15 cellular contexts compared by ENCODE assay signal in genomic region chr20:41081276-41081814, GRCh38. TPM values are rescaled to one million over a fixed set of nuclear protein-coding genes. Genes with fewer than 3 reads are reported as not detected.
DNase-seq lines count a peak whose midpoint lies in the region; ATAC-seq and TF ChIP-seq lines count a peak whose summit lies in the region.
"Had no signal": no experiment of that assay in that cellular context is flagged by ENCODE, and none has a peak within 500 bp of the region (broad histone marks: within the 10 kb centered on the region; RNA-seq: fewer than 3 reads in every experiment).

No MANE protein-coding gene starts in this region.

- H3K4me1 ChIP-seq in fibroblast of lung (ENCODE audit: control insufficient read depth, extremely low read depth, insufficient read depth, low read length): peaks cover 5% of the 10 kb centered on the region

- no peaks in the 10 kb centered on the region for H4K20me1 ChIP-seq in fibroblast of lung (ENCODE audit: control insufficient read depth, extremely low read depth, insufficient read depth, low read length)

- intact Hi-C loops in natural killer cell (cut with micrococcal nuclease): loop anchor here (5.0 kb wide), 1 partner anchor 34 kb away; no protein-coding TSS in a partner anchor

- peaks cover 26 to 27% of the 10 kb centered on the region in 2 donors for H3K4me1 Mint-ChIP-seq in natural killer cell
- H3K4me1 Mint-ChIP-seq in natural killer cell treated with Interleukin-12 subunit alpha and Interleukin-12 subunit beta and Interleukin-15 and Interleukin-18, amount 100 ng/mL, for 72 hours (ENCODE audit: low read depth in 2 of 2): peaks cover 24 to 31% of the 10 kb centered on the region in 2 donors
- H3K4me1 Mint-ChIP-seq: WTC11 had no signal

- DNase-seq in natural killer cell: no peak
- DNase-seq in natural killer cell treated with Interleukin-12 subunit alpha and Interleukin-12 subunit beta and Interleukin-15 and Interleukin-18, amount 100 ng/mL, for 72 hours (ENCODE audit: low spot score): no peak
- no peak for DNase-seq in SK-N-MC (ENCODE audit: low read depth, low spot score)
- DNase-seq in fibroblast of lung (ENCODE audit: low read depth in 2 of 2): peak; percentile 67 to 75
- no peak for DNase-seq in kidney glomerular epithelial cell (lab: John Stamatoyannopoulos, UW)
- no peak for DNase-seq in KBM-7
- DNase-seq: glutamatergic neuron, kidney, NCI-H146, OCI-M1, trophoblast cell had no signal

- peak overlapping the region in 1 of 2 donors; percentile 3 for H3K27ac Mint-ChIP-seq in natural killer cell
- peak overlapping the region in 1 of 2 donors; percentile 9 for H3K27ac Mint-ChIP-seq in natural killer cell treated with Interleukin-12 subunit alpha and Interleukin-12 subunit beta and Interleukin-15 and Interleukin-18, amount 100 ng/mL, for 72 hours
- H3K27ac Mint-ChIP-seq: WTC11 had no signal

- H3K9me3 Mint-ChIP-seq in natural killer cell: no peaks in the 10 kb centered on the region
- no peaks in the 10 kb centered on the region for H3K9me3 Mint-ChIP-seq in natural killer cell treated with Interleukin-12 subunit alpha and Interleukin-12 subunit beta and Interleukin-15 and Interleukin-18, amount 100 ng/mL, for 72 hours
- H3K9me3 Mint-ChIP-seq: WTC11 had no signal

- no peaks in the 10 kb centered on the region for H3K9me3 ChIP-seq in SK-N-MC (ENCODE audit: low read depth, low read length)
- H3K9me3 ChIP-seq in fibroblast of lung (ENCODE audit: control insufficient read depth, insufficient read depth, low read depth, low read length): no peaks in the 10 kb centered on the region
- H3K9me3 ChIP-seq: prostate gland had no signal

- H2AFZ ChIP-seq in fibroblast of lung (ENCODE audit: low read length): no peak overlapping the region

- no peak for TF ChIP-seq CTCF in natural killer cell (IDR thresholded peaks at IDR 0.05)
- no peak for TF ChIP-seq CTCF in fibroblast of lung (conservative IDR thresholded peaks at IDR 0.05 in 1 of 2, IDR thresholded peaks at IDR 0.05 in 1 of 2; ENCODE audit: low read depth in 1 of 2, low read length in 2 of 2)

- H3K9ac ChIP-seq in SK-N-MC (ENCODE audit: insufficient read length) (no peak overlapping the region), fibroblast of lung (ENCODE audit: insufficient read depth, low read length) (no peak overlapping the region)

- H3K4me2 ChIP-seq in fibroblast of lung (ENCODE audit: extremely low read depth, insufficient read depth, low read length): no peak overlapping the region

- no peaks in the 10 kb centered on the region for H3K27me3 Mint-ChIP-seq in natural killer cell (ENCODE audit: low read depth in 2 of 2)
- H3K27me3 Mint-ChIP-seq in natural killer cell treated with Interleukin-12 subunit alpha and Interleukin-12 subunit beta and Interleukin-15 and Interleukin-18, amount 100 ng/mL, for 72 hours: no peaks in the 10 kb centered on the region

- no peak overlapping the region for H3K4me3 Mint-ChIP-seq in natural killer cell
- no peak overlapping the region for H3K4me3 Mint-ChIP-seq in natural killer cell treated with Interleukin-12 subunit alpha and Interleukin-12 subunit beta and Interleukin-15 and Interleukin-18, amount 100 ng/mL, for 72 hours
- H3K4me3 Mint-ChIP-seq: WTC11 had no signal

- H3K4me3 ChIP-seq in SK-N-MC: no peak overlapping the region
- no peak overlapping the region for H3K4me3 ChIP-seq in fibroblast of lung (replicated peaks in 1 of 4; ENCODE audit: control extremely low read depth in 1 of 4, insufficient read depth in 1 of 4, low read depth in 3 of 4, low read length in 4 of 4)
- H3K4me3 ChIP-seq: prostate gland had no signal

- no peaks in the 10 kb centered on the region for H3K27me3 ChIP-seq in fibroblast of lung (ENCODE audit: control insufficient read depth, insufficient read depth, low read length)

- peaks cover 18% of the 10 kb centered on the region for H3K79me2 ChIP-seq in fibroblast of lung (ENCODE audit: control insufficient read depth, insufficient read depth, low read length)

- peak in 2 of 3 donors; percentile 42 to 69 for ATAC-seq in natural killer cell
- ATAC-seq in natural killer cell treated with Interleukin-12 subunit alpha and Interleukin-12 subunit beta and Interleukin-15 and Interleukin-18, amount 100 ng/mL, for 72 hours: no peak
- ATAC-seq in HG03039 (IDR thresholded peaks at IDR 0.05; ENCODE audit: unreplicated experiment): no peak
- no peak for ATAC-seq in HG03135 (IDR thresholded peaks at IDR 0.05; ENCODE audit: unreplicated experiment)
- ATAC-seq: WTC11 had no signal

- H3K36me3 Mint-ChIP-seq in natural killer cell: peaks cover 35% of the 10 kb centered on the region
- peaks cover 47% of the 10 kb centered on the region for H3K36me3 Mint-ChIP-seq in natural killer cell treated with Interleukin-12 subunit alpha and Interleukin-12 subunit beta and Interleukin-15 and Interleukin-18, amount 100 ng/mL, for 72 hours

- peak overlapping the region; percentile 39; the same call in 1 of the 2 replicates for H3K27ac ChIP-seq in SK-N-MC
- no peak overlapping the region for H3K27ac ChIP-seq in fibroblast of lung (ENCODE audit: insufficient read depth, low read length)
- H3K27ac ChIP-seq: prostate gland had no signal

- in situ Hi-C loops in KBM-7 (cut with MboI; ENCODE audit: low pct_unique_long_range_greater_than_20kb, low sequenced_read_pairs): no loop called here

- peaks cover 91% of the 10 kb centered on the region for H3K36me3 ChIP-seq in SK-N-MC (ENCODE audit: insufficient read depth, low read length)
- H3K36me3 ChIP-seq in fibroblast of lung (ENCODE audit: control insufficient read depth, insufficient read depth, low read length): peaks cover 13% of the 10 kb centered on the region

RNA-seq across cellular contexts. Expression of gene TOP1, which starts 52.7 kb away (rescaled TPM):
- 10 to 100 TPM; 32.2 to 36.3 (median 36.3) TPM for total RNA-seq in natural killer cell
- 10 to 100 TPM; 77.5 to 81.2 TPM for total RNA-seq in natural killer cell treated with Interleukin-12 subunit alpha and Interleukin-12 subunit beta and Interleukin-15 and Interleukin-18, amount 100 ng/mL, for 72 hours
- 27.0 and 35.3 TPM in 2 replicates for total RNA-seq in fibroblast of lung
- polyA plus RNA-seq in fibroblast of lung: 18.4 and 36.0 TPM in 2 replicates
- polyA plus RNA-seq in fibroblast of lung (2012): 59.0 and 106 TPM in 2 replicates
- polyA minus RNA-seq in fibroblast of lung (ENCODE audit: low replicate concordance): 7.2 and 9.9 TPM in 2 replicates

RNA-seq across cellular contexts. Expression of gene PLCG1, which starts 56.0 kb away (rescaled TPM):
- total RNA-seq in natural killer cell: 100 to 1,000 TPM; 199 to 242 (median 236) TPM
- 100 to 1,000 TPM in 1 of 2 donors, 10 to 100 TPM in 1; 54.6 to 114 TPM for total RNA-seq in natural killer cell treated with Interleukin-12 subunit alpha and Interleukin-12 subunit beta and Interleukin-15 and Interleukin-18, amount 100 ng/mL, for 72 hours
- total RNA-seq in fibroblast of lung: 63.9 and 86.2 TPM in 2 replicates
- 24.5 and 27.6 TPM in 2 replicates for polyA plus RNA-seq in fibroblast of lung
- 33.8 and 34.2 TPM in 2 replicates for polyA plus RNA-seq in fibroblast of lung (2012)
- polyA minus RNA-seq in fibroblast of lung (ENCODE audit: low replicate concordance): 162 and 174 TPM in 2 replicates

Comparison
In these comparisons a context has a peak if more than half of its experiments do, and no peak if none do; other contexts are left out.
1. ATAC-seq: peak in natural killer cell (2 of 3); none in natural killer cell treated with Interleukin-12 subunit alpha and Interleukin-12 subunit beta and Interleukin-15 and Interleukin-18, amount 100 ng/mL, for 72 hours (0 of 2), HG03039 (single experiment) and HG03135 (single experiment).
2. DNase-seq: peak in fibroblast of lung (2 of 2); none in natural killer cell (single experiment), natural killer cell treated with Interleukin-12 subunit alpha and Interleukin-12 subunit beta and Interleukin-15 and Interleukin-18, amount 100 ng/mL, for 72 hours (single experiment), SK-N-MC (single experiment), kidney glomerular epithelial cell (single experiment) and KBM-7 (single experiment).